29 cellular contexts compared by ENCODE assay signal in genomic region chr3:120928991-120929390, GRCh38. TPM values are rescaled to one million over a fixed set of nuclear protein-coding genes. Genes with fewer than 3 reads are reported as not detected.
DNase-seq lines count a peak whose midpoint lies in the region; ATAC-seq and TF ChIP-seq lines count a peak whose summit lies in the region.
"Had no signal": no experiment of that assay in that cellular context is flagged by ENCODE, and none has a peak within 500 bp of the region (broad histone marks: within the 10 kb centered on the region; RNA-seq: fewer than 3 reads in every experiment).

No MANE protein-coding gene starts in this region.

- H3K4me1 ChIP-seq in breast epithelium = no peaks in the 10 kb centered on the region
- no peaks in the 10 kb centered on the region for H3K4me1 ChIP-seq in PC-9 (replicated peaks; ENCODE audit: insufficient read depth)
- H3K4me1 ChIP-seq: uterus had no signal

- POLR2A ChIA-PET in MCF 10A (lab: Yijun Ruan, JAX) (no interaction called here), PC-9 (lab: Charles Lee; ENCODE audit: unreplicated experiment) (no interaction called here)
- POLR2A ChIA-PET in CD4-positive, alpha-beta T cell (lab: Charles Lee) = no interaction called here

- H3K4me3 ChIP-seq in breast epithelium = no peak overlapping the region
- no peak overlapping the region for H3K4me3 ChIP-seq in PC-9
- H3K4me3 ChIP-seq: uterus had no signal

- H3K9me3 Mint-ChIP-seq in MCF 10A (ENCODE audit: unreplicated experiment) = peaks cover 8% of the 10 kb centered on the region
- H3K9me3 Mint-ChIP-seq in CD4-positive, alpha-beta T cell = peaks cover 6% of the 10 kb centered on the region
- H3K9me3 Mint-ChIP-seq in activated T-cell treated with anti-CD3 and anti-CD28 coated beads, Interleukin-2, amount 50 U/mL, for 4 hours = peaks cover 27% of the 10 kb centered on the region

- TF ChIP-seq CTCF in MCF 10A (IDR thresholded peaks at IDR 0.05; ENCODE audit: unreplicated experiment) (no peak), breast epithelium (IDR thresholded peaks at IDR 0.05) (no peak), PC-9 (conservative IDR thresholded peaks at IDR 0.05) (no peak)
- no peak for TF ChIP-seq CTCF in CD4-positive, alpha-beta T cell (IDR thresholded peaks at IDR 0.05)

- H3K9me2 ChIP-seq in PC-9 (ENCODE audit: insufficient read depth) = no peaks in the 10 kb centered on the region; the same call in 1 of the 2 replicates

- H3K27ac ChIP-seq in breast epithelium (no peak overlapping the region), PC-9 (no peak overlapping the region)
- H3K27ac ChIP-seq in CD4-positive, alpha-beta T cell (ENCODE audit: low read depth, low read length) = no peak overlapping the region
- H3K27ac ChIP-seq: HL-60, uterus, WERI-Rb-1 had no signal

- H3K36me3 Mint-ChIP-seq in MCF 10A (ENCODE audit: insufficient read depth, unreplicated experiment) = no peaks in the 10 kb centered on the region
- no peaks in the 10 kb centered on the region for H3K36me3 Mint-ChIP-seq in CD4-positive, alpha-beta T cell (ENCODE audit: low read depth)
- H3K36me3 Mint-ChIP-seq in activated T-cell treated with anti-CD3 and anti-CD28 coated beads, Interleukin-2, amount 50 U/mL, for 4 hours (ENCODE audit: insufficient read depth) = no peaks in the 10 kb centered on the region
- H3K36me3 Mint-ChIP-seq: CD8-positive, alpha-beta T cell had no signal

- no peaks in the 10 kb centered on the region for H4K20me1 ChIP-seq in PC-9 (ENCODE audit: insufficient read depth)

- 0 out of 2 replicates have a peak overlapping the region, but pooled peaks have one; percentile 22 for H2AFZ ChIP-seq in PC-9

- TF ChIP-seq POLR2A in breast epithelium (IDR thresholded peaks at IDR 0.05) = no peak

- intact Hi-C loops in MCF 10A (cut with micrococcal nuclease) = no loop called here
- intact Hi-C loops in breast epithelium (cut with DNase I; ENCODE audit: low total_unique reads) = no loop called here
- intact Hi-C loops in PC-9 (cut with micrococcal nuclease; ENCODE audit: unreplicated experiment) = no loop called here
- intact Hi-C loops in CD4-positive, alpha-beta T cell (cut with DNase I, micrococcal nuclease) = no loop called here

- peaks cover 5% of the 10 kb centered on the region for H3K4me1 Mint-ChIP-seq in MCF 10A (ENCODE audit: insufficient read depth, unreplicated experiment)
- H3K4me1 Mint-ChIP-seq in CD4-positive, alpha-beta T cell (ENCODE audit: low read depth) = no peaks in the 10 kb centered on the region
- no peaks in the 10 kb centered on the region for H3K4me1 Mint-ChIP-seq in activated T-cell treated with anti-CD3 and anti-CD28 coated beads, Interleukin-2, amount 50 U/mL, for 4 hours (ENCODE audit: low read depth)
- H3K4me1 Mint-ChIP-seq: activated CD4-positive, alpha-beta T cell treated with anti-CD3 and anti-CD28 coated beads, Interleukin-2, amount 10 ng/mL, durations not matched to agents 24 days and 14 days; activated naive CD8-positive, alpha-beta T cell treated with anti-CD3 and anti-CD28 coated beads, Interleukin-2, amount 50 U/mL, for 24 hours; nephron had no signal

- CTCF ChIA-PET in MCF 10A (lab: Yijun Ruan, JAX) (interaction anchor here (0.6 kb wide), 1 partner anchor 33 kb away, joined by 3 read pairs; no protein-coding TSS in a partner anchor), PC-9 (lab: Charles Lee) (no interaction called here)
- CTCF ChIA-PET in CD4-positive, alpha-beta T cell (lab: Charles Lee) = no interaction called here

- no peak overlapping the region for H3K27ac Mint-ChIP-seq in MCF 10A (ENCODE audit: low read depth, unreplicated experiment)
- H3K27ac Mint-ChIP-seq in CD4-positive, alpha-beta T cell = no peak overlapping the region
- H3K27ac Mint-ChIP-seq: activated CD4-positive, alpha-beta T cell treated with anti-CD3 and anti-CD28 coated beads, Interleukin-2, amount 10 ng/mL, durations not matched to agents 24 days and 14 days; activated naive CD8-positive, alpha-beta T cell treated with anti-CD3 and anti-CD28 coated beads, Interleukin-2, amount 50 U/mL, for 24 hours; CD8-positive, alpha-beta T cell; nephron; stimulated activated naive CD8-positive, alpha-beta T cell treated with anti-CD3 and anti-CD28 coated beads, Interleukin-15, Interleukin-2, amounts not matched to agents 100 ng/mL and 50 ng/mL, for 24 hours; T-helper 2 cell treated with Interferon-gamma antibody and Interleukin-4, amounts not matched to agents 5 μg/mL and 100 μg/mL, for 36 hours had no signal

- no peak overlapping the region for H3K4me3 Mint-ChIP-seq in MCF 10A (ENCODE audit: unreplicated experiment)
- no peak overlapping the region for H3K4me3 Mint-ChIP-seq in CD4-positive, alpha-beta T cell
- no peak overlapping the region for H3K4me3 Mint-ChIP-seq in activated T-cell treated with anti-CD3 and anti-CD28 coated beads, Interleukin-2, amount 50 U/mL, for 4 hours
- H3K4me3 Mint-ChIP-seq: activated CD4-positive, alpha-beta T cell treated with anti-CD3 and anti-CD28 coated beads, Interleukin-2, amount 10 ng/mL, durations not matched to agents 24 days and 14 days; activated naive CD8-positive, alpha-beta T cell treated with anti-CD3 and anti-CD28 coated beads, Interleukin-2, amount 50 U/mL, for 24 hours; CD8-positive, alpha-beta T cell; nephron; stimulated activated naive CD8-positive, alpha-beta T cell treated with anti-CD3 and anti-CD28 coated beads, Interleukin-15, Interleukin-2, amounts not matched to agents 100 ng/mL and 50 ng/mL, for 24 hours; T-helper 2 cell treated with Interferon-gamma antibody and Interleukin-4, amounts not matched to agents 5 μg/mL and 100 μg/mL, for 36 hours had no signal

- ATAC-seq in CD4-positive, alpha-beta T cell (ENCODE audit: poor library complexity) = no peak
- no peak for ATAC-seq in activated T-cell treated with anti-CD3 and anti-CD28 coated beads, Interleukin-2, amount 50 U/mL, for 4 hours
- ATAC-seq: activated naive CD8-positive, alpha-beta T cell treated with anti-CD3 and anti-CD28 coated beads, Interleukin-2, amount 50 U/mL, for 24 hours; CD8-positive, alpha-beta T cell; left ventricle myocardium superior had no signal

- H3K36me3 ChIP-seq in breast epithelium (no peaks in the 10 kb centered on the region), PC-9 (ENCODE audit: low read depth) (no peaks in the 10 kb centered on the region)
- H3K36me3 ChIP-seq: uterus had no signal

- no peaks in the 10 kb centered on the region for H3K27me3 ChIP-seq in breast epithelium
- no peaks in the 10 kb centered on the region for H3K27me3 ChIP-seq in PC-9 (ENCODE audit: insufficient read depth, low read depth)
- H3K27me3 ChIP-seq in CD4-positive, alpha-beta T cell (ENCODE audit: control insufficient read depth, insufficient read depth, low read length) = no peaks in the 10 kb centered on the region
- H3K27me3 ChIP-seq: uterus had no signal

- H3K27me3 Mint-ChIP-seq in MCF 10A (ENCODE audit: insufficient read depth, unreplicated experiment) = peaks cover 23% of the 10 kb centered on the region
- H3K27me3 Mint-ChIP-seq in CD4-positive, alpha-beta T cell = peaks cover 7% of the 10 kb centered on the region
- peaks cover 2% of the 10 kb centered on the region for H3K27me3 Mint-ChIP-seq in activated T-cell treated with anti-CD3 and anti-CD28 coated beads, Interleukin-2, amount 50 U/mL, for 4 hours (ENCODE audit: low read depth)
- H3K27me3 Mint-ChIP-seq: activated CD4-positive, alpha-beta T cell treated with anti-CD3 and anti-CD28 coated beads, Interleukin-2, amount 10 ng/mL, durations not matched to agents 24 days and 14 days; activated naive CD8-positive, alpha-beta T cell treated with anti-CD3 and anti-CD28 coated beads, Interleukin-2, amount 50 U/mL, for 24 hours; stimulated activated naive CD8-positive, alpha-beta T cell treated with anti-CD3 and anti-CD28 coated beads, Interleukin-15, Interleukin-2, amounts not matched to agents 100 ng/mL and 50 ng/mL, for 24 hours had no signal

- BruUV-seq in MCF 10A (replicated peaks; lab: Mats Ljungman, UMichigan) (no TSS peak), PC-9 (replicated peaks; lab: Mats Ljungman, UMichigan) (no TSS peak)

- DNase-seq in MCF 10A (ENCODE audit: unreplicated experiment) (peak; percentile 41), breast epithelium (ENCODE audit: low spot score in 2 of 2) (no peak), PC-9 (no peak), astrocyte of the hippocampus (ENCODE audit: low read depth, low spot score) (peak; percentile 12), germinal center (ENCODE audit: low spot score) (no peak), NCI-H1105 (lab: John Stamatoyannopoulos, UW) (no peak)
- DNase-seq in CD4-positive, alpha-beta T cell = no peak
- no peak for DNase-seq in activated T-cell treated with anti-CD3 and anti-CD28 coated beads, Interleukin-2, amount 50 U/mL, for 4 hours
- DNase-seq: 8988T; activated CD4-positive, alpha-beta T cell treated with anti-CD3 and anti-CD28 coated beads, Interleukin-2, amount 10 ng/mL, durations not matched to agents 24 days and 14 days; activated naive CD8-positive, alpha-beta T cell treated with anti-CD3 and anti-CD28 coated beads, Interleukin-2, amount 50 U/mL, for 24 hours; activated T-cell treated with anti-CD3 and anti-CD28 coated beads, Interleukin-2, amount 50 U/mL, for 48 hours; CD8-positive, alpha-beta T cell; effector CD4-positive, alpha-beta T cell; HCEC 1CT; left ventricle myocardium superior; NCI-H1417 treated with DMSO at 0.1 percent for 48 hours; NCI-H2081; NCI-H345; NCI-H82; uterus; WERI-Rb-1 had no signal

- peaks cover 9 to 22% of the 10 kb centered on the region in 2 donors for H3K9me3 ChIP-seq in breast epithelium
- no peaks in the 10 kb centered on the region; the same call in 1 of the 2 replicates for H3K9me3 ChIP-seq in PC-9 (ENCODE audit: insufficient read depth, low read depth)
- peaks cover 19% of the 10 kb centered on the region for H3K9me3 ChIP-seq in CD4-positive, alpha-beta T cell (ENCODE audit: control insufficient read depth, low read length)

- H3F3A ChIP-seq in PC-9 (ENCODE audit: insufficient read depth, low read depth) = no peaks in the 10 kb centered on the region

- no peaks in the 10 kb centered on the region for H3K79me2 ChIP-seq in PC-9 (ENCODE audit: low read depth)

- H3K4me2 ChIP-seq in PC-9 = no peak overlapping the region

RNA-seq across cellular contexts. Expression of gene STXBP5L, which starts 21.0 kb away (rescaled TPM):
- total RNA-seq in MCF 10A (2022) (not detected in 2 replicates), breast epithelium (under 1 TPM in 2 of 3 donors, not detected in 1; 0.29 to 0.33 TPM), PC-9 (2021) (not detected in 2 replicates)
- total RNA-seq in CD4-positive, alpha-beta T cell = not detected
- total RNA-seq in activated T-cell treated with anti-CD3 and anti-CD28 coated beads, Interleukin-2, amount 50 U/mL, for 4 hours = not detected
- total RNA-seq: activated CD4-positive, alpha-beta T cell treated with anti-CD3 and anti-CD28 coated beads, Interleukin-2, amount 10 ng/mL, durations not matched to agents 24 days and 14 days; CD8-positive, alpha-beta T cell; G401; left ventricle myocardium superior; osteocyte; skeletal muscle tissue had no signal

Comparison
In these comparisons a context has a peak if more than half of its experiments do, and no peak if none do; other contexts are left out.
1. DNase-seq: peak in MCF 10A (single experiment) and astrocyte of the hippocampus (single experiment); none in breast epithelium (0 of 2), PC-9 (0 of 2), CD4-positive, alpha-beta T cell (0 of 10), germinal center (single experiment), NCI-H1105 (single experiment) and activated T-cell treated with anti-CD3 and anti-CD28 coated beads, Interleukin-2, amount 50 U/mL, for 4 hours (single experiment).